ENCODE assay signal across 1 cellular context in genomic region chr10:97738616-97739015, GRCh38.
TF ChIP-seq lines count a peak whose summit lies in the region.

No MANE protein-coding gene starts in this region.

TF ChIP-seq in GM12878, 131 proteins besides CTCF, POLR2A, EP300 and RAD21:
- TF ChIP-seq ZZZ3 (IDR thresholded peaks at IDR 0.05; ENCODE audit: control insufficient read depth, insufficient read length, low read depth) (no peak), ZNF217 (IDR thresholded peaks at IDR 0.05) (no peak), BCL3 (IDR thresholded peaks at IDR 0.05; ENCODE audit: borderline replicate concordance, insufficient read depth, low read depth, low read length, poor library complexity, severe bottlenecking) (no peak), KAT2A (conservative IDR thresholded peaks at IDR 0.05; ENCODE audit: control insufficient read depth, low read depth, low read length) (no peak), ZBTB4 (CRISPR knock-in tag; IDR thresholded peaks at IDR 0.05) (no peak), RCOR1 (conservative IDR thresholded peaks at IDR 0.05; ENCODE audit: low read depth, low read length) (no peak), NFXL1 (IDR thresholded peaks at IDR 0.05; ENCODE audit: borderline replicate concordance) (no peak), ZSCAN29 (IDR thresholded peaks at IDR 0.05) (no peak), RELA (IDR thresholded peaks at IDR 0.05; ENCODE audit: borderline replicate concordance, partially characterized antibody) (no peak), ZNF622 (IDR thresholded peaks at IDR 0.05) (no peak), PAX8 (IDR thresholded peaks at IDR 0.05) (no peak), LARP7 (IDR thresholded peaks at IDR 0.05) (no peak; the same call in 1 of the 2 replicates), REST (IDR thresholded peaks at IDR 0.05; ENCODE audit: low read depth, low read length) (no peak), NFIC (IDR thresholded peaks at IDR 0.05; ENCODE audit: low read depth, low read length) (no peak), IKZF1 (conservative IDR thresholded peaks at IDR 0.05) (no peak), USF1 (IDR thresholded peaks at IDR 0.05; ENCODE audit: borderline replicate concordance, extremely low read length, insufficient read depth, low read depth, low read length) (no peak)
TF ChIP-seq in GM12878: peak in this region for 0.
